Comparison of ENCODE assay signal across 20 cellular contexts in genomic region chr6:34572585-34572984, GRCh38. TPM values are rescaled to one million over a fixed set of nuclear protein-coding genes. Genes with fewer than 3 reads are reported as not detected.
DNase-seq lines count a peak whose midpoint lies in the region; ATAC-seq, FAIRE-seq and TF ChIP-seq lines count a peak whose summit lies in the region.
"Had no signal": no experiment of that assay in that cellular context is flagged by ENCODE, and none has a peak within 500 bp of the region (broad histone marks: within the 10 kb centered on the region; RNA-seq: fewer than 3 reads in every experiment).

No MANE protein-coding gene starts in this region.

- H3K79me2 ChIP-seq in HepG2 (ENCODE audit: insufficient read depth, low read length), result no peaks in the 10 kb centered on the region

- H3K27ac ChIP-seq in HepG2 (ENCODE audit: extremely low read length, insufficient read depth, low read length) (no peak overlapping the region), right lobe of liver (no peak overlapping the region)
- H3K27ac ChIP-seq: C4-2B had no signal

- H3K9me3 ChIP-seq in HepG2 (ENCODE audit: low read length) (no peaks in the 10 kb centered on the region), right lobe of liver (no peaks in the 10 kb centered on the region), T-helper 17 cell (ENCODE audit: control insufficient read depth, low read length, poor library complexity, severe bottlenecking) (no peaks in the 10 kb centered on the region)

- H3K4me1 ChIP-seq in HepG2 (ENCODE audit: insufficient read depth, low read length) (peaks cover 42% of the 10 kb centered on the region), right lobe of liver (no peaks in the 10 kb centered on the region)

- no peaks in the 10 kb centered on the region for H3K36me3 Mint-ChIP-seq in T-helper 17 cell (ENCODE audit: low read depth)
- no peaks in the 10 kb centered on the region for H3K36me3 Mint-ChIP-seq in nephron progenitor cell (ENCODE audit: low read depth)
- H3K36me3 Mint-ChIP-seq in effector memory CD8-positive, alpha-beta T cell (ENCODE audit: insufficient read depth), result peaks cover 16% of the 10 kb centered on the region

- no peak overlapping the region for H3K4me3 Mint-ChIP-seq in T-helper 17 cell
- no peak overlapping the region for H3K4me3 Mint-ChIP-seq in nephron progenitor cell
- no peak overlapping the region for H3K4me3 Mint-ChIP-seq in effector memory CD8-positive, alpha-beta T cell
- H3K4me3 Mint-ChIP-seq: CD4-positive, alpha-beta T cell had no signal

- no peak for FAIRE-seq in HepG2 (lab: Jason Lieb, UNC)
- FAIRE-seq: A204.1, GM12892 had no signal

- TF ChIP-seq POLR2A in HepG2 (IDR thresholded peaks at IDR 0.05; ENCODE audit: insufficient read depth in 1 of 2, low read depth in 2 of 2, low read length in 2 of 2) (no peak), right lobe of liver (IDR thresholded peaks at IDR 0.05) (no peak)

- no peak for TF ChIP-seq RAD21 in HepG2 (CRISPR knock-in tag; IDR thresholded peaks at IDR 0.05)

- BruUV-seq in HepG2 (replicated peaks; lab: Mats Ljungman, UMichigan), result no TSS peak

- no peaks in the 10 kb centered on the region for H3K9me3 Mint-ChIP-seq in nephron progenitor cell
- H3K9me3 Mint-ChIP-seq in effector memory CD8-positive, alpha-beta T cell, result no peaks in the 10 kb centered on the region
- H3K9me3 Mint-ChIP-seq: CD4-positive, alpha-beta T cell had no signal

- in situ Hi-C loops in HepG2 (cut with HindIII; ENCODE audit: extremely low pct_ligation_motif_present, low pct_unique_long_range_greater_than_20kb), result no loop called here

- intact Hi-C loops in HepG2 (cut with micrococcal nuclease; ENCODE audit: unreplicated experiment), result no loop called here
- intact Hi-C loops in right lobe of liver (cut with DNase I), result no loop called here

- H2AFZ ChIP-seq in HepG2 (ENCODE audit: low read length), result no peak overlapping the region

- H3K27me3 ChIP-seq in HepG2 (ENCODE audit: control insufficient read depth in 1 of 2, insufficient read depth in 2 of 2, low read length in 2 of 2), result peaks cover 1 to 7% of the 10 kb centered on the region in 2 experiments; a peak in 2 of 5 replicates
- H3K27me3 ChIP-seq in right lobe of liver, result no peaks in the 10 kb centered on the region

- ATAC-seq in HepG2 (no peak), right lobe of liver (no peak), T-helper 17 cell (no peak)
- no peak for ATAC-seq in effector memory CD8-positive, alpha-beta T cell (replicated peaks)

- H3K4me3 ChIP-seq in HepG2 (replicated peaks in 1 of 3; ENCODE audit: insufficient read depth in 1 of 3, low read depth in 2 of 3, low read length in 3 of 3), result no peak overlapping the region
- H3K4me3 ChIP-seq in right lobe of liver, result no peak overlapping the region

- 69% methylated on average over 6 of the region's 6 CpGs for WGBS in HepG2 (ENCODE audit: low lambda C conversion rate)
- no CpG with 5 or more reads among the region's 6 CpGs for WGBS in right lobe of liver (ENCODE audit: insufficient coverage, low coverage, low lambda C conversion rate, missing lambda C conversion rate)

- peak overlapping the region; percentile 37 for H3K27ac Mint-ChIP-seq in T-helper 17 cell
- peak overlapping the region; percentile 74 for H3K27ac Mint-ChIP-seq in nephron progenitor cell
- H3K27ac Mint-ChIP-seq in effector memory CD8-positive, alpha-beta T cell, result peak overlapping the region in 1 of 2 donors; percentile 63
- H3K27ac Mint-ChIP-seq: CD4-positive, alpha-beta T cell had no signal

- peaks cover 3% of the 10 kb centered on the region for H3K4me1 Mint-ChIP-seq in T-helper 17 cell
- peaks cover 31% of the 10 kb centered on the region for H3K4me1 Mint-ChIP-seq in nephron progenitor cell
- H3K4me1 Mint-ChIP-seq in effector memory CD8-positive, alpha-beta T cell (ENCODE audit: low read depth in 2 of 2), result peaks cover 11 to 12% of the 10 kb centered on the region in 2 donors

- POLR2A ChIA-PET in HepG2 (lab: Yijun Ruan, JAX), result no interaction called here

- DNase-seq in HepG2 (ENCODE audit: low spot score), result no peak
- DNase-seq in right lobe of liver, result no peak
- no peak for DNase-seq in T-helper 17 cell
- no peak for DNase-seq in nephron progenitor cell
- DNase-seq in effector memory CD8-positive, alpha-beta T cell, result no peak
- DNase-seq in iPS-NIHi11 (ENCODE audit: low spot score), result no peak
- DNase-seq in NCI-H526 treated with DMSO at 0.1 percent for 48 hours (lab: John Stamatoyannopoulos, UW), result no peak
- DNase-seq: ACHN; AML-193; CD4-positive, alpha-beta T cell; DMS153; DMS79; GDM1; GOT3; HCEC 1CT had no signal

- TF ChIP-seq EP300 in HepG2 (IDR thresholded peaks at IDR 0.05; ENCODE audit: low read depth in 2 of 2, low read length in 2 of 2) (no peak), HepG2 (CRISPR knock-in tag; IDR thresholded peaks at IDR 0.05; ENCODE audit: borderline replicate concordance) (no peak)

- peaks cover 14% of the 10 kb centered on the region for H3K27me3 Mint-ChIP-seq in T-helper 17 cell
- peaks cover 2% of the 10 kb centered on the region for H3K27me3 Mint-ChIP-seq in nephron progenitor cell (ENCODE audit: low read depth, poor library complexity)
- peaks cover 13 to 40% of the 10 kb centered on the region in 2 donors for H3K27me3 Mint-ChIP-seq in effector memory CD8-positive, alpha-beta T cell
- H3K27me3 Mint-ChIP-seq: CD4-positive, alpha-beta T cell had no signal

- no peak overlapping the region for H3K4me2 ChIP-seq in HepG2 (ENCODE audit: low read depth, low read length)

- TF ChIP-seq CTCF in HepG2 (CRISPR knock-in tag; IDR thresholded peaks at IDR 0.05) (no peak), right lobe of liver (IDR thresholded peaks at IDR 0.05) (no peak), nephron progenitor cell (IDR thresholded peaks at IDR 0.05) (no peak)

- H3K9ac ChIP-seq in HepG2 (ENCODE audit: insufficient read depth, low read depth, low read length), result no peak overlapping the region

- CTCF ChIA-PET in HepG2 (lab: Yijun Ruan, JAX; ENCODE audit: low intra/inter-chr PET ratio, low total read pairs), result no interaction called here

- H3K36me3 ChIP-seq in HepG2 (replicated peaks in 1 of 2; ENCODE audit: control insufficient read depth in 1 of 2, insufficient read depth in 2 of 2, low read length in 2 of 2) (no peaks in the 10 kb centered on the region), right lobe of liver (no peaks in the 10 kb centered on the region)

- H4K20me1 ChIP-seq in HepG2 (ENCODE audit: insufficient read depth, low read length), result no peaks in the 10 kb centered on the region

TF ChIP-seq in HepG2, 621 proteins besides CTCF, POLR2A, EP300 and RAD21:
- TF ChIP-seq ZNF629 (CRISPR knock-in tag; conservative IDR thresholded peaks at IDR 0.05) (peak; percentile 97), ZNF768 (CRISPR knock-in tag; IDR thresholded peaks at IDR 0.05) (peak; percentile 36), ZMYM3 (CRISPR knock-in tag; IDR thresholded peaks at IDR 0.05) (peak; percentile 88), ZNF790 (CRISPR knock-in tag; IDR thresholded peaks at IDR 0.05; ENCODE audit: borderline replicate concordance) (no peak), RARA (CRISPR knock-in tag; IDR thresholded peaks at IDR 0.05) (no peak), LCORL (IDR thresholded peaks at IDR 0.05) (no peak), LCORL (CRISPR knock-in tag; IDR thresholded peaks at IDR 0.05) (no peak)

RNA-seq across cellular contexts. Expression of gene SPDEF, which starts 16.5 kb away (rescaled TPM):
- total RNA-seq in HepG2 (2016; rRNA removed; fragmentation: Illumina TruSeq; extraction: Trizol) (not detected in 2 replicates), right lobe of liver (not detected), T-helper 17 cell (under 1 TPM; 0.23 to 0.35 TPM)
- total RNA-seq in HepG2 (2016; cell fraction: cytosol; rRNA removed; fragmentation: Illumina TruSeq; extraction: Trizol; ENCODE audit: low read depth), result not detected in 2 replicates
- total RNA-seq in HepG2 (2016; cell fraction: insoluble cytoplasmic fraction; rRNA removed; fragmentation: Illumina TruSeq; extraction: Trizol), result not detected in 2 replicates
- total RNA-seq in HepG2 (2016; cell fraction: membrane; rRNA removed; fragmentation: Illumina TruSeq; extraction: Trizol), result not detected in 2 replicates
- total RNA-seq in HepG2 (2016; cell fraction: nucleus; rRNA removed; fragmentation: Illumina TruSeq; extraction: Trizol), result not detected in 2 replicates
- 0.03 TPM in 1 of 2 replicates, not detected in the other for polyA plus RNA-seq in HepG2 (2011; rRNA removed)
- polyA plus RNA-seq in HepG2 (2011; cell fraction: cytosol; rRNA removed), result not detected in 2 replicates
- 0.07 and 0.08 TPM in 2 replicates for polyA plus RNA-seq in HepG2 (2011; cell fraction: nucleus; rRNA removed)
- not detected in 2 replicates for polyA plus RNA-seq in HepG2 (2012)
- polyA plus RNA-seq in HepG2 (2016; cell fraction: cytosol; fragmentation: Illumina TruSeq; extraction: Trizol; ENCODE audit: low read depth), result not detected in 2 replicates
- polyA plus RNA-seq in HepG2 (2016; cell fraction: insoluble cytoplasmic fraction; fragmentation: Illumina TruSeq; extraction: Trizol; ENCODE audit: low read depth), result not detected in 2 replicates
- not detected in 2 replicates for polyA plus RNA-seq in HepG2 (2016; cell fraction: membrane; fragmentation: Illumina TruSeq; extraction: Trizol; ENCODE audit: low read depth)
- polyA plus RNA-seq in HepG2 (2016; cell fraction: nucleus; fragmentation: Illumina TruSeq; extraction: Trizol; ENCODE audit: insufficient read depth, low read depth), result not detected in 2 replicates
- not detected in 2 replicates for polyA minus RNA-seq in HepG2 (2011; rRNA and poly(A)+ RNA removed; ENCODE audit: low replicate concordance)
- polyA minus RNA-seq in HepG2 (2011; cell fraction: cytosol; rRNA and poly(A)+ RNA removed), result not detected in 2 replicates
- not detected in 2 replicates for polyA minus RNA-seq in HepG2 (2011; cell fraction: nucleus; rRNA and poly(A)+ RNA removed)
- total RNA-seq: Daoy had no signal
- polyA plus RNA-seq: BJ had no signal
